10 cellular contexts compared by ENCODE assay signal in genomic region chr11:12126352-12127019, GRCh38. TPM values are rescaled to one million over a fixed set of nuclear protein-coding genes. Genes with fewer than 3 reads are reported as not detected.
A peak's percentile ranks its signal among the peaks of the same experiment; 100 is the strongest.
DNase-seq lines count a peak whose midpoint lies in the region; ATAC-seq and TF ChIP-seq lines count a peak whose summit lies in the region.
"Had no signal": no experiment of that assay in that cellular context is flagged by ENCODE, and none has a peak within 500 bp of the region (broad histone marks: within the 10 kb centered on the region; RNA-seq: fewer than 3 reads in every experiment).

No MANE protein-coding gene starts in this region.

- no peaks in the 10 kb centered on the region for H3K9me3 ChIP-seq in GM23248 (ENCODE audit: low read depth)

- H3K4me1 ChIP-seq in GM23248 (ENCODE audit: insufficient read depth) = peaks cover 52% of the 10 kb centered on the region

- no peaks in the 10 kb centered on the region for H3K27me3 ChIP-seq in GM23248 (replicated peaks; ENCODE audit: insufficient read depth)

- in situ Hi-C loops in GM23248 (cut with MboI) = no loop called here

- H3K4me3 ChIP-seq in GM23248 = no peak overlapping the region
- H3K4me3 ChIP-seq in epithelial cell of esophagus (ENCODE audit: low read length) = no peak overlapping the region
- no peak overlapping the region for H3K4me3 ChIP-seq in skeletal muscle cell (ENCODE audit: low read depth, low read length)

- peak; percentile 93 for DNase-seq in GM23248
- DNase-seq in NOMO-1 treated with dmso at 0.1 percent for 144 hours (lab: John Stamatoyannopoulos, UW; ENCODE audit: unreplicated experiment) = peak; percentile 77
- DNase-seq in epithelial cell of esophagus (ENCODE audit: low read depth) = peak; percentile 91
- peak; percentile 76 for DNase-seq in skeletal muscle cell (ENCODE audit: low read depth)
- no peak for DNase-seq in activated CD4-positive, alpha-beta T cell treated with anti-CD3 and anti-CD28 coated beads, Interleukin-2, amount 50 U/mL, for 48 hours
- DNase-seq in globus pallidus (ENCODE audit: low spot score) = no peak
- no peak for DNase-seq in NCI-H2227 treated with DMSO at 0.1 percent for 48 hours (lab: John Stamatoyannopoulos, UW)
- DNase-seq: NCI-H510A; stimulated activated CD8-positive, alpha-beta memory T cell treated with anti-CD3 and anti-CD28 coated beads, Interleukin-4, amount 100 ng/mL, for 48 hours had no signal

- peaks cover 50% of the 10 kb centered on the region for H3F3A ChIP-seq in GM23248 (ENCODE audit: insufficient read depth)

- peaks cover 97% of the 10 kb centered on the region for H3K79me2 ChIP-seq in GM23248 (ENCODE audit: insufficient read depth)

- no peaks in the 10 kb centered on the region for H3K36me3 ChIP-seq in GM23248 (ENCODE audit: low read depth)

- no peak for ATAC-seq in activated CD4-positive, CD25-positive, alpha-beta regulatory T cell treated with anti-CD3 and anti-CD28 coated beads, Interleukin-2, amount 50 U/mL, for 24 hours

- no peak overlapping the region for H2AFZ ChIP-seq in GM23248

- peak; percentile 25 for TF ChIP-seq CTCF in epithelial cell of esophagus (IDR thresholded peaks at IDR 0.05; ENCODE audit: insufficient read depth, low read depth, low read length, missing control alignments)

- peak overlapping the region; percentile 61 for H3K27ac ChIP-seq in GM23248

- no peaks in the 10 kb centered on the region for H3K9me2 ChIP-seq in GM23248 (ENCODE audit: insufficient read depth)

- H3K4me2 ChIP-seq in GM23248 (ENCODE audit: unreplicated experiment) = peak overlapping the region; percentile 35

- no peaks in the 10 kb centered on the region for H4K20me1 ChIP-seq in GM23248 (ENCODE audit: insufficient read depth)

- WGBS in GM23248 (ENCODE audit: low coverage in 1 of 2, low lambda C conversion rate in 2 of 2, missing lambda C conversion rate in 2 of 2), 2 experiments = 21 to 26% methylated on average over 4 of the region's 4 CpGs

- H3K9ac ChIP-seq in GM23248 = peak overlapping the region; percentile 57

RNA-seq across cellular contexts. Expression of gene MICAL2, which starts 16.1 kb away (rescaled TPM):
- 158 and 182 TPM in 2 replicates for total RNA-seq in GM23248 (2014; rRNA removed; shearing (Covaris generic))
- polyA plus RNA-seq in GM23248 (2016; fragmentation: Nextera tagmentation; extraction: Ambion mirVana) = 81.6 and 83.3 TPM in 2 replicates

Comparison
In these comparisons a context has a peak if more than half of its experiments do, and no peak if none do; other contexts are left out.
1. DNase-seq: peak in GM23248 (single experiment), NOMO-1 treated with dmso at 0.1 percent for 144 hours (single experiment), epithelial cell of esophagus (single experiment) and skeletal muscle cell (single experiment); none in activated CD4-positive, alpha-beta T cell treated with anti-CD3 and anti-CD28 coated beads, Interleukin-2, amount 50 U/mL, for 48 hours (0 of 2), globus pallidus (single experiment) and NCI-H2227 treated with DMSO at 0.1 percent for 48 hours (single experiment).